ENCODE assay signal across 17 cellular contexts in the genomic region with DNA sequence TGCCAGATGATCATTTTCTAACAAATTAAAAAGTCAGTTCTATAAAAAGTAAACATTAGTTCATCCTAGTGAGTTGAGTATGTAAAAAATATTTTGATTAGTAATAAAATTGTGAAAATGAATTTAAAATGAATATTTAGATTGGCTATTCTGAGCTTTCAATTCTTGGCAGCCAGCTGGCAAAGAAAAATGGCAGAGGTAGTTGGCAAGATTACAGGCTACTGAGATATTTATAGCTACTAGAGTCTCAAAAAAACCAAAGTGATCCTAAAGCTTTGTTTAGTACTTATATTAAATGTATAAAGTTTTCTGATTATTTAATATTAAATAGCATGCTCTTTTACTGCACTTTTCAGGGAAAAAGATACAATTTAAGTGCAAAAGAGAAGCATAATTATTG. TPM values are rescaled to one million over a fixed set of nuclear protein-coding genes. Genes with fewer than 3 reads are reported as not detected.
A peak's percentile ranks its signal among the peaks of the same experiment; 100 is the strongest.
DNase-seq lines count a peak whose midpoint lies in the region; ATAC-seq, FAIRE-seq and TF ChIP-seq lines count a peak whose summit lies in the region.
"Had no signal": no experiment of that assay in that cellular context is flagged by ENCODE, and none has a peak within 500 bp of the region (broad histone marks: within the 10 kb centered on the region; RNA-seq: fewer than 3 reads in every experiment).

No MANE protein-coding gene starts in this region.

- H3K4me3 ChIP-seq in H7 (ENCODE audit: insufficient read depth, low read depth, low read length), result no peak overlapping the region
- no peak overlapping the region for H3K4me3 ChIP-seq in prostate gland
- H3K4me3 ChIP-seq: SJSA1 had no signal

- H3K27me3 ChIP-seq in H7 (ENCODE audit: control insufficient read depth, insufficient read depth, low read length) (no peaks in the 10 kb centered on the region), prostate gland (replicated peaks; ENCODE audit: insufficient read depth) (no peaks in the 10 kb centered on the region)
- H3K27me3 ChIP-seq: BE2C, SJSA1 had no signal

- no peak for TF ChIP-seq CTCF in prostate gland (IDR thresholded peaks at IDR 0.05)

- no peak for ATAC-seq in left colon
- ATAC-seq: HCT116 had no signal

- TF ChIP-seq POLR2A in prostate gland (IDR thresholded peaks at IDR 0.05), result no peak

- intact Hi-C loops in left colon (cut with DNase I, micrococcal nuclease) (no loop called here), prostate gland (cut with DNase I) (no loop called here)

- peak overlapping the region; percentile 83 for H3K27ac ChIP-seq in cingulate gyrus (ENCODE audit: low read depth, low read length)
- no peak overlapping the region for H3K27ac ChIP-seq in prostate gland
- H3K27ac ChIP-seq: SJSA1 had no signal

- no peaks in the 10 kb centered on the region for H3K4me1 ChIP-seq in prostate gland (replicated peaks)
- H3K4me1 ChIP-seq: SJSA1 had no signal

- no peaks in the 10 kb centered on the region for H3K9me3 ChIP-seq in prostate gland
- H3K9me3 ChIP-seq: BE2C, SJSA1 had no signal

- H3K36me3 ChIP-seq in H7 (replicated peaks; ENCODE audit: control insufficient read depth, insufficient read depth, low read length) (no peaks in the 10 kb centered on the region; the same call in none of the 2 replicates), prostate gland (no peaks in the 10 kb centered on the region)

- peak; percentile 47 for FAIRE-seq in islet of Langerhans (lab: Jason Lieb, UNC)

- DNase-seq in AG20443 (ENCODE audit: low spot score) (peak; percentile 15), GM03348 (ENCODE audit: low spot score) (peak; percentile 17), H7 (no peak), left colon (no peak), prostate gland (ENCODE audit: low spot score) (no peak)
- DNase-seq in stimulated activated naive CD4-positive, alpha-beta T cell (lab: John Stamatoyannopoulos, UW), result no peak
- DNase-seq: ACHN; BE2C; CD4-positive, alpha-beta memory T cell; NCI-H1417 treated with DMSO at 0.1 percent for 48 hours; NCI-H2029 treated with DMSO at 0.1 percent for 48 hours; NCI-H524; RPMI8226 had no signal

RNA-seq across cellular contexts. Expression of a gene that starts 25.0 kb away (rescaled TPM):
- total RNA-seq in H7 (2014; rRNA removed; shearing (Covaris generic)), result 7.1 and 7.8 TPM in 2 replicates
- total RNA-seq in left colon (1 to 10 TPM; 2.1 to 3.1 TPM), prostate gland (1 to 10 TPM; 4.9 to 6.1 TPM)

RNA-seq across cellular contexts. Expression of a gene that starts 25.1 kb away (rescaled TPM):
- total RNA-seq in H7 (2014; rRNA removed; shearing (Covaris generic)), result 121 and 129 TPM in 2 replicates
- total RNA-seq in left colon (10 to 100 TPM; 15.5 to 25.1 TPM), prostate gland (10 to 100 TPM; 10.0 to 10.8 TPM)

Comparison
In these comparisons a context has a peak if more than half of its experiments do, and no peak if none do; other contexts are left out.
1. DNase-seq: peak in AG20443 (single experiment) and GM03348 (single experiment); none in H7 (single experiment), stimulated activated naive CD4-positive, alpha-beta T cell (0 of 6), left colon (0 of 2) and prostate gland (single experiment).